22 cellular contexts compared by ENCODE assay signal in genomic region chr2:113182471-113183260, GRCh38. TPM values are rescaled to one million over a fixed set of nuclear protein-coding genes. Genes with fewer than 3 reads are reported as not detected.
DNase-seq lines count a peak whose midpoint lies in the region; ATAC-seq and TF ChIP-seq lines count a peak whose summit lies in the region.
"Had no signal": no experiment of that assay in that cellular context is flagged by ENCODE, and none has a peak within 500 bp of the region (broad histone marks: within the 10 kb centered on the region; RNA-seq: fewer than 3 reads in every experiment).

No MANE protein-coding gene starts in this region.

- no peak overlapping the region for H4K8ac ChIP-seq in neuronal stem cell (ENCODE audit: low read depth, low read length)

- no peak overlapping the region for H2AFZ ChIP-seq in neuronal stem cell (ENCODE audit: low read length)

- H3K18ac ChIP-seq in neuronal stem cell (ENCODE audit: low read length) = no peak overlapping the region

- no CpG with 5 or more reads among the region's 15 CpGs for WGBS in neuronal stem cell (ENCODE audit: extremely low coverage in 2 of 2, insufficient read length in 2 of 2, insufficient replicate concordance in 1 of 2), 2 donors
- WGBS in endodermal cell (ENCODE audit: insufficient coverage in 1 of 2, insufficient read length in 1 of 2), 2 experiments = 94 to 97% methylated on average over 7 to 15 of the region's 15 CpGs

- peak overlapping the region; percentile 23 for H3K4me3 Mint-ChIP-seq in activated CD4-positive, alpha-beta T cell treated with anti-CD3 and anti-CD28 coated beads, Interleukin-2, amount 10 ng/mL, durations not matched to agents 24 days and 14 days
- H3K4me3 Mint-ChIP-seq in CD14-positive monocyte (no peak overlapping the region), endodermal cell (no peak overlapping the region)
- H3K4me3 Mint-ChIP-seq in activated T-helper 17 cell treated with anti-CD3 and anti-CD28 coated beads, Interleukin-2, amount 50 U/mL, for 72 hours = peak overlapping the region; percentile 89

- peaks cover 71% of the 10 kb centered on the region for H3K36me3 Mint-ChIP-seq in activated CD4-positive, alpha-beta T cell treated with anti-CD3 and anti-CD28 coated beads, Interleukin-2, amount 10 ng/mL, durations not matched to agents 24 days and 14 days (ENCODE audit: low read depth)
- H3K36me3 Mint-ChIP-seq in CD14-positive monocyte (peaks cover 55 to 78% of the 10 kb centered on the region in 2 donors), endodermal cell (ENCODE audit: low read depth) (no peaks in the 10 kb centered on the region)
- H3K36me3 Mint-ChIP-seq in activated T-helper 17 cell treated with anti-CD3 and anti-CD28 coated beads, Interleukin-2, amount 50 U/mL, for 72 hours (ENCODE audit: low read depth) = peaks cover 100% of the 10 kb centered on the region

- H3K14ac ChIP-seq in neuronal stem cell (ENCODE audit: low read length) = no peak overlapping the region

- no peaks in the 10 kb centered on the region for H3K79me1 ChIP-seq in neuronal stem cell (ENCODE audit: low read depth, low read length)

- no peak overlapping the region for H3K4me2 ChIP-seq in neuronal stem cell (ENCODE audit: insufficient read depth, low read length, poor library complexity, severe bottlenecking)

- no peak overlapping the region for H4K91ac ChIP-seq in neuronal stem cell (ENCODE audit: low read depth, low read length, poor library complexity)

- H2BK15ac ChIP-seq in neuronal stem cell (ENCODE audit: low read length) = no peak overlapping the region

- no peaks in the 10 kb centered on the region for H3K27me3 Mint-ChIP-seq in activated CD4-positive, alpha-beta T cell treated with anti-CD3 and anti-CD28 coated beads, Interleukin-2, amount 10 ng/mL, durations not matched to agents 24 days and 14 days
- H3K27me3 Mint-ChIP-seq in CD14-positive monocyte (ENCODE audit: low read depth in 3 of 3) (peaks cover 0 to 2% (median 0%) of the 10 kb centered on the region in 3 donors), endodermal cell (ENCODE audit: insufficient read depth) (peaks cover 2% of the 10 kb centered on the region)
- no peaks in the 10 kb centered on the region for H3K27me3 Mint-ChIP-seq in activated T-helper 17 cell treated with anti-CD3 and anti-CD28 coated beads, Interleukin-2, amount 50 U/mL, for 72 hours
- H3K27me3 Mint-ChIP-seq: stimulated activated naive CD8-positive, alpha-beta T cell treated with anti-CD3 and anti-CD28 coated beads, Interleukin-15, amount 100 ng/mL, for 72 hours had no signal

- H3K9ac ChIP-seq in neuronal stem cell (ENCODE audit: low read depth, low read length, poor library complexity) (no peak overlapping the region), endodermal cell (ENCODE audit: extremely low read depth, low read length, poor library complexity, severe bottlenecking) (no peak overlapping the region)

- peak overlapping the region; percentile 44 for H2AK5ac ChIP-seq in neuronal stem cell (ENCODE audit: low read depth, low read length)

- H3K4ac ChIP-seq in neuronal stem cell (ENCODE audit: low read length) = no peak overlapping the region

- TF ChIP-seq CTCF in CD14-positive monocyte (IDR thresholded peaks at IDR 0.05) = no peak
- TF ChIP-seq CTCF in endodermal cell (conservative IDR thresholded peaks at IDR 0.05) = no peak

- intact Hi-C loops in activated CD4-positive, alpha-beta T cell treated with anti-CD3 and anti-CD28 coated beads, Interleukin-2, amount 10 ng/mL, durations not matched to agents 24 days and 14 days (cut with micrococcal nuclease) = no loop called here
- intact Hi-C loops in CD14-positive monocyte (cut with micrococcal nuclease) = no loop called here

- no peak overlapping the region for H2BK12ac ChIP-seq in neuronal stem cell (ENCODE audit: low read length)

- no peak overlapping the region for H3K4me3 ChIP-seq in neuronal stem cell (ENCODE audit: low read length in 2 of 2)
- H3K4me3 ChIP-seq in endodermal cell (ENCODE audit: low read length) = no peak overlapping the region
- H3K4me3 ChIP-seq: ascending aorta, mucosa of descending colon, upper lobe of left lung had no signal

- H3K9me3 ChIP-seq in neuronal stem cell (replicated peaks in 1 of 2; ENCODE audit: control insufficient read depth in 2 of 2, insufficient read depth in 1 of 2, low read depth in 1 of 2, low read length in 2 of 2) (no peaks in the 10 kb centered on the region), endodermal cell (ENCODE audit: control insufficient read depth, low read length) (no peaks in the 10 kb centered on the region)
- H3K9me3 ChIP-seq: ascending aorta, mucosa of descending colon, upper lobe of left lung had no signal

- H3K23ac ChIP-seq in neuronal stem cell (ENCODE audit: low read depth, low read length, poor library complexity) = no peak overlapping the region

- no peak overlapping the region for H2BK5ac ChIP-seq in neuronal stem cell (ENCODE audit: low read length)

- H3K4me1 Mint-ChIP-seq in activated CD4-positive, alpha-beta T cell treated with anti-CD3 and anti-CD28 coated beads, Interleukin-2, amount 10 ng/mL, durations not matched to agents 24 days and 14 days = peaks cover 76% of the 10 kb centered on the region
- H3K4me1 Mint-ChIP-seq in CD14-positive monocyte (peaks cover 87% of the 10 kb centered on the region), endodermal cell (peaks cover 15% of the 10 kb centered on the region)
- peaks cover 56% of the 10 kb centered on the region for H3K4me1 Mint-ChIP-seq in activated T-helper 17 cell treated with anti-CD3 and anti-CD28 coated beads, Interleukin-2, amount 50 U/mL, for 72 hours

- no peak overlapping the region for H2BK120ac ChIP-seq in neuronal stem cell (ENCODE audit: low read depth, low read length)

- H3K36me3 ChIP-seq in neuronal stem cell (replicated peaks in 1 of 2; ENCODE audit: control insufficient read depth in 2 of 2, insufficient read depth in 2 of 2, low read length in 2 of 2) (no peaks in the 10 kb centered on the region), endodermal cell (ENCODE audit: control insufficient read depth, insufficient read depth, low read length) (no peaks in the 10 kb centered on the region)
- H3K36me3 ChIP-seq: ascending aorta had no signal

- H3K9me3 Mint-ChIP-seq in activated CD4-positive, alpha-beta T cell treated with anti-CD3 and anti-CD28 coated beads, Interleukin-2, amount 10 ng/mL, durations not matched to agents 24 days and 14 days = no peaks in the 10 kb centered on the region
- peaks cover 0 to 1% (median 0%) of the 10 kb centered on the region in 7 donors for H3K9me3 Mint-ChIP-seq in CD14-positive monocyte
- no peaks in the 10 kb centered on the region for H3K9me3 Mint-ChIP-seq in activated T-helper 17 cell treated with anti-CD3 and anti-CD28 coated beads, Interleukin-2, amount 50 U/mL, for 72 hours
- H3K9me3 Mint-ChIP-seq in endodermal cell = no peaks in the 10 kb centered on the region
- H3K9me3 Mint-ChIP-seq: stimulated activated naive CD8-positive, alpha-beta T cell treated with anti-CD3 and anti-CD28 coated beads, Interleukin-15, amount 100 ng/mL, for 72 hours had no signal

- H3K4me1 ChIP-seq in neuronal stem cell (ENCODE audit: control insufficient read depth in 2 of 2, insufficient read depth in 1 of 2, low read depth in 1 of 2, low read length in 2 of 2) (peaks cover 0 to 6% of the 10 kb centered on the region in 2 donors), endodermal cell (ENCODE audit: control insufficient read depth, insufficient read depth, low read length) (peaks cover 6% of the 10 kb centered on the region)
- H3K4me1 ChIP-seq: ascending aorta had no signal

- peaks cover 0 to 5% (median 0%) of the 10 kb centered on the region in 3 experiments for H3K27me3 ChIP-seq in neuronal stem cell (ENCODE audit: control insufficient read depth in 3 of 3, insufficient read depth in 3 of 3, low read depth in 1 of 3, low read length in 3 of 3)
- H3K27me3 ChIP-seq in endodermal cell (ENCODE audit: control insufficient read depth, insufficient read depth, low read length, poor library complexity, severe bottlenecking) = no peaks in the 10 kb centered on the region
- H3K27me3 ChIP-seq: ascending aorta, upper lobe of left lung had no signal

- H3K27ac ChIP-seq in neuronal stem cell (replicated peaks; ENCODE audit: low read length) (no peak overlapping the region), endodermal cell (ENCODE audit: low read depth, low read length) (no peak overlapping the region)
- H3K27ac ChIP-seq: ascending aorta had no signal

- peak overlapping the region; percentile 41 for H3K27ac Mint-ChIP-seq in activated CD4-positive, alpha-beta T cell treated with anti-CD3 and anti-CD28 coated beads, Interleukin-2, amount 10 ng/mL, durations not matched to agents 24 days and 14 days
- H3K27ac Mint-ChIP-seq in CD14-positive monocyte (peak overlapping the region in 5 of 7 donors; percentile 26 to 90 (median 46)), endodermal cell (no peak overlapping the region)
- peak overlapping the region; percentile 46 for H3K27ac Mint-ChIP-seq in activated T-helper 17 cell treated with anti-CD3 and anti-CD28 coated beads, Interleukin-2, amount 50 U/mL, for 72 hours

- no peak for ATAC-seq in activated T-helper 17 cell treated with anti-CD3 and anti-CD28 coated beads, Interleukin-2, amount 50 U/mL, for 72 hours (replicated peaks)
- no peak for ATAC-seq in activated CD4-positive, CD25-positive, alpha-beta regulatory T cell treated with anti-CD3 and anti-CD28 coated beads, Interleukin-2, amount 50 U/mL, for 24 hours
- ATAC-seq in HG03521 (IDR thresholded peaks at IDR 0.05; ENCODE audit: unreplicated experiment) = no peak
- ATAC-seq: HepG2; left lobe of liver; right cardiac atrium; stimulated activated naive CD8-positive, alpha-beta T cell treated with anti-CD3 and anti-CD28 coated beads, Interleukin-15, amount 100 ng/mL, for 72 hours had no signal

- DNase-seq in activated CD4-positive, alpha-beta T cell treated with anti-CD3 and anti-CD28 coated beads, Interleukin-2, amount 10 ng/mL, durations not matched to agents 24 days and 14 days = no peak
- DNase-seq in activated CD4-positive, alpha-beta T cell treated with anti-CD3 and anti-CD28 coated beads, Interleukin-2, amount 50 U/mL, for 1 hour = no peak
- DNase-seq in CD14-positive monocyte (ENCODE audit: low spot score) = no peak
- DNase-seq in neuronal stem cell (ENCODE audit: low spot score) = no peak
- no peak for DNase-seq in endodermal cell
- DNase-seq: activated CD4-positive, alpha-beta T cell treated with anti-CD3 and anti-CD28 coated beads, Interleukin-2, amount 50 U/mL, for 48 hours; NCI-H1417; NCI-H2107; NCI-H510A treated with DMSO at 0.1 percent for 48 hours; occipital lobe; right cardiac atrium; stimulated activated naive CD8-positive, alpha-beta T cell treated with anti-CD3 and anti-CD28 coated beads, Interleukin-15, amount 100 ng/mL, for 72 hours; upper lobe of left lung had no signal

RNA-seq across cellular contexts. Expression of gene PSD4, which starts 8.9 kb away (rescaled TPM):
- 268 and 278 TPM in 2 replicates for total RNA-seq in activated CD4-positive, alpha-beta T cell treated with anti-CD3 and anti-CD28 coated beads, Interleukin-2, amount 10 ng/mL, durations not matched to agents 24 days and 14 days
- 10 to 100 TPM; 11.0 to 18.2 TPM for polyA plus RNA-seq in CD14-positive monocyte
- total RNA-seq in activated T-helper 17 cell treated with anti-CD3 and anti-CD28 coated beads, Interleukin-2, amount 50 U/mL, for 72 hours = 100 to 1,000 TPM; 300 to 503 TPM
- polyA plus RNA-seq in neuronal stem cell (2013, experiment 1 of 2) = 0.52 TPM
- polyA plus RNA-seq in neuronal stem cell (2013, experiment 2 of 2) = 0.78 TPM
- total RNA-seq in endodermal cell = 10 to 100 TPM in 1 of 2 donors, 1 to 10 TPM in 1; 5.2 to 13.3 TPM
- polyA plus RNA-seq in endodermal cell (2013, experiment 1 of 2) = 1.6 TPM
- 1.7 TPM for polyA plus RNA-seq in endodermal cell (2013, experiment 2 of 2)

RNA-seq across cellular contexts. Expression of gene IL1RN, which starts 55.3 kb away (rescaled TPM):
- 3.0 and 3.3 TPM in 2 replicates for total RNA-seq in activated CD4-positive, alpha-beta T cell treated with anti-CD3 and anti-CD28 coated beads, Interleukin-2, amount 10 ng/mL, durations not matched to agents 24 days and 14 days
- 100 to 1,000 TPM in 1 of 2 donors, 10 to 100 TPM in 1; 92.0 to 109 TPM for polyA plus RNA-seq in CD14-positive monocyte
- total RNA-seq in activated T-helper 17 cell treated with anti-CD3 and anti-CD28 coated beads, Interleukin-2, amount 50 U/mL, for 72 hours = 10 to 100 TPM; 12.8 to 32.8 TPM
- not detected for polyA plus RNA-seq in neuronal stem cell (2013, experiment 1 of 2)
- polyA plus RNA-seq in neuronal stem cell (2013, experiment 2 of 2) = not detected
- total RNA-seq in endodermal cell = not detected
- not detected for polyA plus RNA-seq in endodermal cell (2013, experiment 1 of 2)
- polyA plus RNA-seq in endodermal cell (2013, experiment 2 of 2) = not detected
- total RNA-seq: ascending aorta, fibroblast of lung, occipital lobe had no signal
- polyA plus RNA-seq: BJ had no signal

Comparison
In these comparisons a context has a peak if more than half of its experiments do, and no peak if none do; other contexts are left out.
1. H3K4me3 Mint-ChIP-seq: peak in activated CD4-positive, alpha-beta T cell treated with anti-CD3 and anti-CD28 coated beads, Interleukin-2, amount 10 ng/mL, durations not matched to agents 24 days and 14 days (single experiment) and activated T-helper 17 cell treated with anti-CD3 and anti-CD28 coated beads, Interleukin-2, amount 50 U/mL, for 72 hours (single experiment); none in CD14-positive monocyte (0 of 2) and endodermal cell (single experiment).
2. RNA of gene PSD4, which starts 8.9 kb away (total RNA-seq): 300 to 503 TPM in activated T-helper 17 cell treated with anti-CD3 and anti-CD28 coated beads, Interleukin-2, amount 50 U/mL, for 72 hours and 268 to 278 TPM in activated CD4-positive, alpha-beta T cell treated with anti-CD3 and anti-CD28 coated beads, Interleukin-2, amount 10 ng/mL, durations not matched to agents 24 days and 14 days; 5.2 to 13.3 TPM in endodermal cell; every median in the first group is over 10 times any median in the second.